3 cellular contexts compared by ENCODE assay signal in genomic region chr2:58908501-58909154, GRCh38.
TF ChIP-seq lines count a peak whose summit lies in the region.

No MANE protein-coding gene starts in this region.

TF ChIP-seq in liver, 16 proteins besides CTCF, POLR2A, EP300 and RAD21 (continued from another document):
- TF ChIP-seq, protein P1, sequence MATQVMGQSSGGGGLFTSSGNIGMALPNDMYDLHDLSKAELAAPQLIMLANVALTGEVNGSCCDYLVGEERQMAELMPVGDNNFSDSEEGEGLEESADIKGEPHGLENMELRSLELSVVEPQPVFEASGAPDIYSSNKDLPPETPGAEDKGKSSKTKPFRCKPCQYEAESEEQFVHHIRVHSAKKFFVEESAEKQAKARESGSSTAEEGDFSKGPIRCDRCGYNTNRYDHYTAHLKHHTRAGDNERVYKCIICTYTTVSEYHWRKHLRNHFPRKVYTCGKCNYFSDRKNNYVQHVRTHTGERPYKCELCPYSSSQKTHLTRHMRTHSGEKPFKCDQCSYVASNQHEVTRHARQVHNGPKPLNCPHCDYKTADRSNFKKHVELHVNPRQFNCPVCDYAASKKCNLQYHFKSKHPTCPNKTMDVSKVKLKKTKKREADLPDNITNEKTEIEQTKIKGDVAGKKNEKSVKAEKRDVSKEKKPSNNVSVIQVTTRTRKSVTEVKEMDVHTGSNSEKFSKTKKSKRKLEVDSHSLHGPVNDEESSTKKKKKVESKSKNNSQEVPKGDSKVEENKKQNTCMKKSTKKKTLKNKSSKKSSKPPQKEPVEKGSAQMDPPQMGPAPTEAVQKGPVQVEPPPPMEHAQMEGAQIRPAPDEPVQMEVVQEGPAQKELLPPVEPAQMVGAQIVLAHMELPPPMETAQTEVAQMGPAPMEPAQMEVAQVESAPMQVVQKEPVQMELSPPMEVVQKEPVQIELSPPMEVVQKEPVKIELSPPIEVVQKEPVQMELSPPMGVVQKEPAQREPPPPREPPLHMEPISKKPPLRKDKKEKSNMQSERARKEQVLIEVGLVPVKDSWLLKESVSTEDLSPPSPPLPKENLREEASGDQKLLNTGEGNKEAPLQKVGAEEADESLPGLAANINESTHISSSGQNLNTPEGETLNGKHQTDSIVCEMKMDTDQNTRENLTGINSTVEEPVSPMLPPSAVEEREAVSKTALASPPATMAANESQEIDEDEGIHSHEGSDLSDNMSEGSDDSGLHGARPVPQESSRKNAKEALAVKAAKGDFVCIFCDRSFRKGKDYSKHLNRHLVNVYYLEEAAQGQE (IDR thresholded peaks at IDR 0.05): no peak
- no peak for TF ChIP-seq EGR1 (IDR thresholded peaks at IDR 0.05; ENCODE audit: low read depth in 2 of 2)
- TF ChIP-seq HNF4A (conservative IDR thresholded peaks at IDR 0.05): peak in 1 of 2 donors; percentile 11
- TF ChIP-seq MAX (IDR thresholded peaks at IDR 0.05): no peak
- no peak for TF ChIP-seq ZBTB33 (IDR thresholded peaks at IDR 0.05)
- TF ChIP-seq, protein P2, sequence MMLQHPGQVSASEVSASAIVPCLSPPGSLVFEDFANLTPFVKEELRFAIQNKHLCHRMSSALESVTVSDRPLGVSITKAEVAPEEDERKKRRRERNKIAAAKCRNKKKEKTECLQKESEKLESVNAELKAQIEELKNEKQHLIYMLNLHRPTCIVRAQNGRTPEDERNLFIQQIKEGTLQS (IDR thresholded peaks at IDR 0.05): no peak
- peak in 1 of 2 donors; percentile 7 for TF ChIP-seq RXRA (IDR thresholded peaks at IDR 0.05)
- TF ChIP-seq TAF1 (conservative IDR thresholded peaks at IDR 0.05): no peak
- TF ChIP-seq FOXA2 (IDR thresholded peaks at IDR 0.05): no peak
- no peak for TF ChIP-seq HNF4G (IDR thresholded peaks at IDR 0.05)
- TF ChIP-seq NR2F2 (IDR thresholded peaks at IDR 0.05): no peak
- no peak for TF ChIP-seq GABPA (IDR thresholded peaks at IDR 0.05 in 1 of 2, conservative IDR thresholded peaks at IDR 0.05 in 1 of 2)
- peak; percentile 20 for TF ChIP-seq YY1 (IDR thresholded peaks at IDR 0.05)
- TF ChIP-seq JUND (IDR thresholded peaks at IDR 0.05): no peak

TF ChIP-seq in HepG2, 621 proteins besides CTCF, POLR2A, EP300 and RAD21 (continues in another document):
- TF ChIP-seq, protein P3, sequence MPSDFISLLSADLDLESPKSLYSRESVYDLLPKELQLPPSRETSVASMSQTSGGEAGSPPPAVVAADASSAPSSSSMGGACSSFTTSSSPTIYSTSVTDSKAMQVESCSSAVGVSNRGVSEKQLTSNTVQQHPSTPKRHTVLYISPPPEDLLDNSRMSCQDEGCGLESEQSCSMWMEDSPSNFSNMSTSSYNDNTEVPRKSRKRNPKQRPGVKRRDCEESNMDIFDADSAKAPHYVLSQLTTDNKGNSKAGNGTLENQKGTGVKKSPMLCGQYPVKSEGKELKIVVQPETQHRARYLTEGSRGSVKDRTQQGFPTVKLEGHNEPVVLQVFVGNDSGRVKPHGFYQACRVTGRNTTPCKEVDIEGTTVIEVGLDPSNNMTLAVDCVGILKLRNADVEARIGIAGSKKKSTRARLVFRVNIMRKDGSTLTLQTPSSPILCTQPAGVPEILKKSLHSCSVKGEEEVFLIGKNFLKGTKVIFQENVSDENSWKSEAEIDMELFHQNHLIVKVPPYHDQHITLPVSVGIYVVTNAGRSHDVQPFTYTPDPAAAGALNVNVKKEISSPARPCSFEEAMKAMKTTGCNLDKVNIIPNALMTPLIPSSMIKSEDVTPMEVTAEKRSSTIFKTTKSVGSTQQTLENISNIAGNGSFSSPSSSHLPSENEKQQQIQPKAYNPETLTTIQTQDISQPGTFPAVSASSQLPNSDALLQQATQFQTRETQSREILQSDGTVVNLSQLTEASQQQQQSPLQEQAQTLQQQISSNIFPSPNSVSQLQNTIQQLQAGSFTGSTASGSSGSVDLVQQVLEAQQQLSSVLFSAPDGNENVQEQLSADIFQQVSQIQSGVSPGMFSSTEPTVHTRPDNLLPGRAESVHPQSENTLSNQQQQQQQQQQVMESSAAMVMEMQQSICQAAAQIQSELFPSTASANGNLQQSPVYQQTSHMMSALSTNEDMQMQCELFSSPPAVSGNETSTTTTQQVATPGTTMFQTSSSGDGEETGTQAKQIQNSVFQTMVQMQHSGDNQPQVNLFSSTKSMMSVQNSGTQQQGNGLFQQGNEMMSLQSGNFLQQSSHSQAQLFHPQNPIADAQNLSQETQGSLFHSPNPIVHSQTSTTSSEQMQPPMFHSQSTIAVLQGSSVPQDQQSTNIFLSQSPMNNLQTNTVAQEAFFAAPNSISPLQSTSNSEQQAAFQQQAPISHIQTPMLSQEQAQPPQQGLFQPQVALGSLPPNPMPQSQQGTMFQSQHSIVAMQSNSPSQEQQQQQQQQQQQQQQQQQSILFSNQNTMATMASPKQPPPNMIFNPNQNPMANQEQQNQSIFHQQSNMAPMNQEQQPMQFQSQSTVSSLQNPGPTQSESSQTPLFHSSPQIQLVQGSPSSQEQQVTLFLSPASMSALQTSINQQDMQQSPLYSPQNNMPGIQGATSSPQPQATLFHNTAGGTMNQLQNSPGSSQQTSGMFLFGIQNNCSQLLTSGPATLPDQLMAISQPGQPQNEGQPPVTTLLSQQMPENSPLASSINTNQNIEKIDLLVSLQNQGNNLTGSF (CRISPR knock-in tag; IDR thresholded peaks at IDR 0.05): no peak
- TF ChIP-seq, protein P4, sequence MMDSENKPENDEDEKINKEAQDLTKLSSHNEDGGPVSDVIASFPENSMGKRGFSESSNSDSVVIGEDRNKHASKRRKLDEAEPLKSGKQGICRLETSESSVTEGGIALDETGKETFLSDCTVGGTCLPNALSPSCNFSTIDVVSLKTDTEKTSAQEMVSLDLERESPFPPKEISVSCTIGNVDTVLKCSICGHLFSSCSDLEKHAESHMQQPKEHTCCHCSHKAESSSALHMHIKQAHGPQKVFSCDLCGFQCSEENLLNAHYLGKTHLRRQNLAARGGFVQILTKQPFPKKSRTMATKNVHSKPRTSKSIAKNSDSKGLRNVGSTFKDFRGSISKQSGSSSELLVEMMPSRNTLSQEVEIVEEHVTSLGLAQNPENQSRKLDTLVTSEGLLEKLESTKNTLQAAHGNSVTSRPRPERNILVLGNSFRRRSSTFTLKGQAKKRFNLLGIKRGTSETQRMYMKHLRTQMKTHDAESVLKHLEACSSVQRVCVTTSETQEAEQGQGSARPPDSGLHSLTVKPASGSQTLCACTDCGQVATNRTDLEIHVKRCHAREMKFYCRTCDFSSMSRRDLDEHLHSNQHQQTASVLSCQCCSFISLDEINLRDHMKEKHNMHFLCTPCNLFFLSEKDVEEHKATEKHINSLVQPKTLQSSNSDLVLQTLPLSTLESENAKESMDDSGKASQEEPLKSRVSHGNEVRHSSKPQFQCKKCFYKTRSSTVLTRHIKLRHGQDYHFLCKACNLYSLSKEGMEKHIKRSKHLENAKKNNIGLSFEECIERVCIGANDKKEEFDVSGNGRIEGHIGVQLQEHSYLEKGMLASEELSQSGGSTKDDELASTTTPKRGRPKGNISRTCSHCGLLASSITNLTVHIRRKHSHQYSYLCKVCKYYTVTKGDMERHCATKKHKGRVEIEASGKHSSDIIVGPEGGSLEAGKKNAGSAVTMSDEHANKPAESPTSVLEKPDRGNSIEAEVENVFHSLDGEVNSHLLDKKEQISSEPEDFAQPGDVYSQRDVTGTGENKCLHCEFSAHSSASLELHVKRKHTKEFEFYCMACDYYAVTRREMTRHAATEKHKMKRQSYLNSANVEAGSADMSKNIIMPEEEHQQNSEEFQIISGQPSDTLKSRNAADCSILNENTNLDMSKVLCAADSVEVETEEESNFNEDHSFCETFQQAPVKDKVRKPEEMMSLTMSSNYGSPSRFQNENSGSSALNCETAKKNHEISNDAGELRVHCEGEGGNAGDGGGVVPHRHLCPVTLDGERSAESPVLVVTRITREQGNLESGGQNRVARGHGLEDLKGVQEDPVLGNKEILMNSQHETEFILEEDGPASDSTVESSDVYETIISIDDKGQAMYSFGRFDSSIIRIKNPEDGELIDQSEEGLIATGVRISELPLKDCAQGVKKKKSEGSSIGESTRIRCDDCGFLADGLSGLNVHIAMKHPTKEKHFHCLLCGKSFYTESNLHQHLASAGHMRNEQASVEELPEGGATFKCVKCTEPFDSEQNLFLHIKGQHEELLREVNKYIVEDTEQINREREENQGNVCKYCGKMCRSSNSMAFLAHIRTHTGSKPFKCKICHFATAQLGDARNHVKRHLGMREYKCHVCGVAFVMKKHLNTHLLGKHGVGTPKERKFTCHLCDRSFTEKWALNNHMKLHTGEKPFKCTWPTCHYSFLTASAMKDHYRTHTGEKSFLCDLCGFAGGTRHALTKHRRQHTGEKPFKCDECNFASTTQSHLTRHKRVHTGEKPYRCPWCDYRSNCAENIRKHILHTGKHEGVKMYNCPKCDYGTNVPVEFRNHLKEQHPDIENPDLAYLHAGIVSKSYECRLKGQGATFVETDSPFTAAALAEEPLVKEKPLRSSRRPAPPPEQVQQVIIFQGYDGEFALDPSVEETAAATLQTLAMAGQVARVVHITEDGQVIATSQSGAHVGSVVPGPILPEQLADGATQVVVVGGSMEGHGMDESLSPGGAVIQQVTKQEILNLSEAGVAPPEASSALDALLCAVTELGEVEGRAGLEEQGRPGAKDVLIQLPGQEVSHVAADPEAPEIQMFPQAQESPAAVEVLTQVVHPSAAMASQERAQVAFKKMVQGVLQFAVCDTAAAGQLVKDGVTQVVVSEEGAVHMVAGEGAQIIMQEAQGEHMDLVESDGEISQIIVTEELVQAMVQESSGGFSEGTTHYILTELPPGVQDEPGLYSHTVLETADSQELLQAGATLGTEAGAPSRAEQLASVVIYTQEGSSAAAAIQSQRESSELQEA (CRISPR knock-in tag; IDR thresholded peaks at IDR 0.05; ENCODE audit: not compliant biosample characterization): no peak

TF ChIP-seq in IMR-90, 13 proteins besides CTCF, POLR2A, EP300 and RAD21 (continued from another document):
- TF ChIP-seq ELK1 (IDR thresholded peaks at IDR 0.05; ENCODE audit: borderline replicate concordance, low read depth, low read length): no peak
